ENCODE assay signal across 9 cellular contexts in the genomic region with DNA sequence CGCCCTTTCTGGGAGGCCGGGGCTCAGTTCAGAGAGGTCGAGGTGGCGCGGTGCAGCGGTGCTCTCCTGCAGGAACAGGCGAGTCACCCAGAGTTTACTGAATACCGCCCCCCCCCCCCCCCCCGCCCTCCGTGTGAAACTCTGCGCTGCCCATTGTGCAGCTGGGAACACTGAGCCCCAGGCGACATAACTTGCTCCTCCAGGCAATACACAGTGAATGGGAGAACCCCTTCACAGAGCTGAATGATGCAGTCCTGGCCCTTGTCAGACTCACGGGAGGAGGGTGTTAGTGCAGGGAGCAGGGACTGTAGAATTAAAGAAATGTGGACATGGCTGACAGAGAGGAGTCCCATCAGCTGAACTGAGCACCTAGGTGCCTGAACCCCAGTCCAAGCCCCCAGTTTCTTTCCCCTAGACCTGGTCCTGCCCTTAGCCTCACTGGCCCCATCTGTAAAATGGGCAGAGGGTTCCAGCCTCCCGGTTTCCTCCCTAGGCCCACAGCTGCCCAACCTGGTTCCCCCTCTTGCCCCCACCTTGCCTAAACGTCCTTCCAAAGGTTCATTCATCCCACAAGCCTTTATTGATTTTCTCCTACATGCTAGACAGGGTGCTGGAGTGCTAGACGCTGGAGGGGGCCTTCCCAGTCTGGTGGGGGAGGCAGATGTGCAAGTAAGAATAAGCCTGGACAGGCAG.
DNase-seq lines count a peak whose midpoint lies in the region; ATAC-seq, FAIRE-seq and TF ChIP-seq lines count a peak whose summit lies in the region.
"Had no signal": no experiment of that assay in that cellular context is flagged by ENCODE, and none has a peak within 500 bp of the region (broad histone marks: within the 10 kb centered on the region; RNA-seq: fewer than 3 reads in every experiment).

No MANE protein-coding gene starts in this region.

- H3K27me3 ChIP-seq in SU-DHL-6 (ENCODE audit: low read length): no peaks in the 10 kb centered on the region

- no peaks in the 10 kb centered on the region for H3K9me3 Mint-ChIP-seq in stimulated activated naive B cell treated with anti-CD40 and anti-IgM and Interleukin-4, amounts not matched to agents 10 μg/mL and 1 μg/mL and 100 μg/mL, for 72 hours

- H4K20me1 ChIP-seq in SU-DHL-6 (ENCODE audit: low read depth, low read length): no peaks in the 10 kb centered on the region

- H3K4me3 ChIP-seq in SU-DHL-6 (ENCODE audit: insufficient read depth, low read length, poor library complexity, severe bottlenecking): no peak overlapping the region

- H3K27ac Mint-ChIP-seq in stimulated activated naive B cell treated with anti-CD40 and anti-IgM and Interleukin-4, amounts not matched to agents 10 μg/mL and 1 μg/mL and 100 μg/mL, for 72 hours: peak overlapping the region; percentile 73

- ATAC-seq in stimulated activated naive B cell treated with anti-CD40 and anti-IgM and Interleukin-4, amounts not matched to agents 10 μg/mL and 1 μg/mL and 100 μg/mL, for 72 hours (replicated peaks): peak; percentile 33
- ATAC-seq in GM19324 (IDR thresholded peaks at IDR 0.05; ENCODE audit: low FRiP score, unreplicated experiment): no peak
- ATAC-seq in HG02840 (IDR thresholded peaks at IDR 0.05; ENCODE audit: low FRiP score, unreplicated experiment): no peak

- FAIRE-seq in D721Med (lab: Jason Lieb, UNC): no peak

- no peaks in the 10 kb centered on the region for H3K9me2 ChIP-seq in SU-DHL-6 (replicated peaks; ENCODE audit: insufficient read depth, low read length)

- TF ChIP-seq CTCF in SU-DHL-6 (IDR thresholded peaks at IDR 0.05; ENCODE audit: insufficient read depth, low read length, poor library complexity, severe bottlenecking) (no peak), D721Med (IDR thresholded peaks at IDR 0.05; ENCODE audit: insufficient read depth, missing control alignments) (no peak)

- H3K27ac ChIP-seq in SU-DHL-6 (ENCODE audit: low read depth, low read length): no peak overlapping the region
- H3K27ac ChIP-seq: 22Rv1 had no signal

- H3K9ac ChIP-seq in SU-DHL-6 (ENCODE audit: low read length): no peak overlapping the region

- no peak overlapping the region for H2AFZ ChIP-seq in SU-DHL-6 (ENCODE audit: low read depth, low read length, severe bottlenecking)

- peak overlapping the region; percentile 22 for H3K4me2 ChIP-seq in SU-DHL-6 (ENCODE audit: low read depth, low read length, poor library complexity, severe bottlenecking)

- no peaks in the 10 kb centered on the region for H3F3A ChIP-seq in SU-DHL-6 (ENCODE audit: insufficient read depth)

- no peaks in the 10 kb centered on the region for H3K36me3 Mint-ChIP-seq in stimulated activated naive B cell treated with anti-CD40 and anti-IgM and Interleukin-4, amounts not matched to agents 10 μg/mL and 1 μg/mL and 100 μg/mL, for 72 hours

- H3K4me1 Mint-ChIP-seq in stimulated activated naive B cell treated with anti-CD40 and anti-IgM and Interleukin-4, amounts not matched to agents 10 μg/mL and 1 μg/mL and 100 μg/mL, for 72 hours: peaks cover 17 to 18% of the 10 kb centered on the region in 2 donors

- H3K79me2 ChIP-seq in SU-DHL-6 (ENCODE audit: insufficient read depth, low read length): no peaks in the 10 kb centered on the region

- DNase-seq in DMS 273 (lab: John Stamatoyannopoulos, UW; ENCODE audit: unreplicated experiment) (peak; percentile 53), DMS 273 treated with DMSO at 0.1 percent for 48 hours (lab: John Stamatoyannopoulos, UW) (no peak), hepatic stellate cell (ENCODE audit: low spot score) (peak; percentile 55), D721Med (ENCODE audit: insufficient read length, low spot score) (no peak)
- no peak for DNase-seq in stimulated activated naive B cell treated with anti-CD40 and anti-IgM and Interleukin-4, amounts not matched to agents 10 μg/mL and 1 μg/mL and 100 μg/mL, for 72 hours

- no peaks in the 10 kb centered on the region for H3K9me3 ChIP-seq in SU-DHL-6 (ENCODE audit: insufficient read depth, low read length)

- peaks cover 5 to 22% of the 10 kb centered on the region in 2 donors for H3K27me3 Mint-ChIP-seq in stimulated activated naive B cell treated with anti-CD40 and anti-IgM and Interleukin-4, amounts not matched to agents 10 μg/mL and 1 μg/mL and 100 μg/mL, for 72 hours

- no peaks in the 10 kb centered on the region for H3K36me3 ChIP-seq in SU-DHL-6 (ENCODE audit: low read length)

- H3K4me3 Mint-ChIP-seq in stimulated activated naive B cell treated with anti-CD40 and anti-IgM and Interleukin-4, amounts not matched to agents 10 μg/mL and 1 μg/mL and 100 μg/mL, for 72 hours: peak overlapping the region; percentile 81

Comparison
In these comparisons a context has a peak if more than half of its experiments do, and no peak if none do; other contexts are left out.
1. DNase-seq: peak in DMS 273 (single experiment) and hepatic stellate cell (single experiment); none in DMS 273 treated with DMSO at 0.1 percent for 48 hours (single experiment), stimulated activated naive B cell treated with anti-CD40 and anti-IgM and Interleukin-4, amounts not matched to agents 10 μg/mL and 1 μg/mL and 100 μg/mL, for 72 hours (single experiment) and D721Med (single experiment).
2. ATAC-seq: peak in stimulated activated naive B cell treated with anti-CD40 and anti-IgM and Interleukin-4, amounts not matched to agents 10 μg/mL and 1 μg/mL and 100 μg/mL, for 72 hours (2 of 2); none in GM19324 (single experiment) and HG02840 (single experiment).